ENCODE assay signal across 13 cellular contexts in the genomic region with DNA sequence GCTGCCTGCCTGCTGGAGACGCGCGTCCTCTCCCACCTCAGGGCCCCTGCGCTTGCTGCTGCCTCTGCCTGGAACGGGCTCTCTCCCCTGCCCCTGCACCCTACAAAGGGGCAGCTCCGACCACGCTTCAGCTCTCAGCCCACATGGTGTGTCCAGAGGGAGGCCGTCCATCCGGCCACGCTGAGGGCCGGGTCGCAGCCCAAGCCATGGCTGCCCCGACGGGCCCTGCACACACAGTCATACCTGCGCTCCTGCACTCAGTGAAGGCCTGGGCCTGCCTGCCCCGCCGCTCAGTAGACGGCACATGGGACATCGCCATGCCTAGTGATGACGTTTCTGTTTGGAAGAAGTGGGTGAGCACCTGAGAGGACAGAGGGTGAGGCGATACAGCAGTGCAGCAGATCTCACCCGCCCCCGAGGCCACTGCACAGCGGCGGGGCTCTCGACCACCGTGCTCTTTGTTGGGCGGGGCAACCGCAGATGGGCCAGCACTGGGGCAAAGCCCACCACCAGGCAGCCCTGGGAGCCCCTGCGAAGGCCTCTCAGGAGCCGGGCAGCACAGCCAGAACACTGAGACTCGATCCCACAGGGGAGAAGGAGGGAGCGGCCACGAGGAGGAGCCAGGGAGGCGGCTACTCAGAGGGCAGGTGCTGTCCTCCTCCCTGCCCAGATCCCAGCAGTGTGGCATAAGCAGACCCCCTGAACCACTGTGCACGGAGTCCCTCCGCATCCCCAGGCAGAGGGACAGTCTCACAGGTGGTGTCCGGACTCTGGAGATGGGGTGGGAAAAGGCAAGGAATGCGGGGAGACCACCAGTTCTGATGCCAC.
A peak's percentile ranks its signal among the peaks of the same experiment; 100 is the strongest.
DNase-seq lines count a peak whose midpoint lies in the region; ATAC-seq and TF ChIP-seq lines count a peak whose summit lies in the region.
"Had no signal": no experiment of that assay in that cellular context is flagged by ENCODE, and none has a peak within 500 bp of the region (broad histone marks: within the 10 kb centered on the region; RNA-seq: fewer than 3 reads in every experiment).

No MANE protein-coding gene starts in this region.

- H3K27me3 ChIP-seq in CD4-positive, CD25-positive, alpha-beta regulatory T cell (ENCODE audit: control insufficient read depth, insufficient read depth, low read length), result no peaks in the 10 kb centered on the region
- no peaks in the 10 kb centered on the region for H3K27me3 ChIP-seq in WERI-Rb-1 (ENCODE audit: insufficient read depth, low read depth, severe bottlenecking)
- no peaks in the 10 kb centered on the region for H3K27me3 ChIP-seq in gastroesophageal sphincter
- no peaks in the 10 kb centered on the region for H3K27me3 ChIP-seq in aorta (ENCODE audit: control insufficient read depth in 1 of 2, insufficient read depth in 2 of 2, low read length in 1 of 2)
- H3K27me3 ChIP-seq: heart left ventricle, right lobe of liver had no signal

- TF ChIP-seq EP300 in gastroesophageal sphincter (IDR thresholded peaks at IDR 0.05), result no peak

- no peak for ATAC-seq in CD4-positive, CD25-positive, alpha-beta regulatory T cell (ENCODE audit: low read depth in 2 of 2)
- ATAC-seq in gastroesophageal sphincter, result no peak
- no peak for ATAC-seq in aorta (ENCODE audit: low FRiP score)
- ATAC-seq in GM19328 (IDR thresholded peaks at IDR 0.05; ENCODE audit: unreplicated experiment), result no peak

- H3K9me3 Mint-ChIP-seq in CD4-positive, CD25-positive, alpha-beta regulatory T cell, result peaks cover 0 to 1% (median 0%) of the 10 kb centered on the region in 7 donors
- H3K9me3 Mint-ChIP-seq: T-cell had no signal

- TF ChIP-seq CTCF in WERI-Rb-1 (IDR thresholded peaks at IDR 0.05; ENCODE audit: low read depth, low read length) (peak; percentile 51), gastroesophageal sphincter (IDR thresholded peaks at IDR 0.05) (peak in 2 of 4 experiments; percentile 13 to 41), retinal pigment epithelial cell (conservative IDR thresholded peaks at IDR 0.05; ENCODE audit: low read depth, low read length) (peak; percentile 31)

- no peaks in the 10 kb centered on the region for H3K36me3 ChIP-seq in CD4-positive, CD25-positive, alpha-beta regulatory T cell (ENCODE audit: control insufficient read depth, insufficient read depth, low read length)
- H3K36me3 ChIP-seq in WERI-Rb-1 (peaks cover 10% of the 10 kb centered on the region), gastroesophageal sphincter (no peaks in the 10 kb centered on the region), aorta (ENCODE audit: control insufficient read depth in 1 of 2, insufficient read depth in 2 of 2, low read length in 1 of 2) (no peaks in the 10 kb centered on the region)
- H3K36me3 ChIP-seq: heart left ventricle, right lobe of liver had no signal

- H3K4me1 ChIP-seq in CD4-positive, CD25-positive, alpha-beta regulatory T cell (ENCODE audit: control insufficient read depth, insufficient read depth, low read length, poor library complexity, severe bottlenecking), result peaks cover 29% of the 10 kb centered on the region
- H3K4me1 ChIP-seq in gastroesophageal sphincter (peaks cover 0 to 53% (median 21%) of the 10 kb centered on the region in 3 donors), aorta (ENCODE audit: control insufficient read depth in 1 of 2, insufficient read depth in 2 of 2, low read length in 2 of 2) (no peaks in the 10 kb centered on the region)
- H3K4me1 ChIP-seq: right lobe of liver had no signal

- intact Hi-C loops in aorta (cut with DNase I), result loop anchor here in 1 of 2 donors (5.0 kb wide), 1 partner anchor 54 kb away; no protein-coding TSS in a partner anchor

- H3K27ac Mint-ChIP-seq in CD4-positive, CD25-positive, alpha-beta regulatory T cell, result peak overlapping the region in 2 of 3 donors; percentile 59 to 60

- WGBS in gastroesophageal sphincter (ENCODE audit: low coverage in 1 of 2), 2 donors, result no CpG with 5 or more reads among the region's 39 CpGs
- WGBS in aorta, 2 donors, result 96 to 97% methylated on average over 37 to 39 of the region's 39 CpGs

- TF ChIP-seq POLR2A in gastroesophageal sphincter (IDR thresholded peaks at IDR 0.05), result no peak

- no peak overlapping the region for H3K4me3 ChIP-seq in CD4-positive, CD25-positive, alpha-beta regulatory T cell (ENCODE audit: low read depth, low read length)
- H3K4me3 ChIP-seq in WERI-Rb-1 (ENCODE audit: low read depth, low read length), result no peak overlapping the region
- H3K4me3 ChIP-seq in gastroesophageal sphincter, result no peak overlapping the region
- H3K4me3 ChIP-seq in retinal pigment epithelial cell (ENCODE audit: low read length), result no peak overlapping the region
- no peak overlapping the region for H3K4me3 ChIP-seq in aorta (ENCODE audit: low read length in 2 of 2)
- H3K4me3 ChIP-seq: right lobe of liver had no signal

- H3K4me3 Mint-ChIP-seq in CD4-positive, CD25-positive, alpha-beta regulatory T cell, result no peak overlapping the region

- H3K36me3 Mint-ChIP-seq in CD4-positive, CD25-positive, alpha-beta regulatory T cell, result peaks cover 7% of the 10 kb centered on the region
- H3K36me3 Mint-ChIP-seq: IgD-negative memory B cell had no signal

- peaks cover 16 to 40% (median 21%) of the 10 kb centered on the region in 4 donors for H3K4me1 Mint-ChIP-seq in CD4-positive, CD25-positive, alpha-beta regulatory T cell

- no peak for DNase-seq in CD4-positive, CD25-positive, alpha-beta regulatory T cell
- DNase-seq in WERI-Rb-1 (peak; percentile 45), retinal pigment epithelial cell (ENCODE audit: low read depth) (no peak), anterior cingulate cortex (lab: John Stamatoyannopoulos, UW) (no peak), NCI-H187 (lab: John Stamatoyannopoulos, UW) (no peak), aorta (no peak)
- DNase-seq: COR-L47 had no signal

- no peak overlapping the region for H3K27ac ChIP-seq in CD4-positive, CD25-positive, alpha-beta regulatory T cell (ENCODE audit: insufficient read depth, low read length, poor library complexity, severe bottlenecking)
- peak overlapping the region; percentile 84 for H3K27ac ChIP-seq in WERI-Rb-1
- peak overlapping the region in 3 of 4 donors; percentile 56 to 79 (median 77) for H3K27ac ChIP-seq in gastroesophageal sphincter
- no peak overlapping the region for H3K27ac ChIP-seq in aorta (ENCODE audit: low read depth in 1 of 2, low read length in 2 of 2)
- H3K27ac ChIP-seq: right lobe of liver had no signal

- H3K27me3 Mint-ChIP-seq in CD4-positive, CD25-positive, alpha-beta regulatory T cell, result no peaks in the 10 kb centered on the region
- H3K27me3 Mint-ChIP-seq: IgD-negative memory B cell, T-cell had no signal

- H3K9me3 ChIP-seq in CD4-positive, CD25-positive, alpha-beta regulatory T cell (ENCODE audit: control insufficient read depth in 2 of 2, low read length in 2 of 2), result no peaks in the 10 kb centered on the region
- H3K9me3 ChIP-seq in WERI-Rb-1 (ENCODE audit: severe bottlenecking) (no peaks in the 10 kb centered on the region), gastroesophageal sphincter (no peaks in the 10 kb centered on the region), aorta (ENCODE audit: control insufficient read depth, low read length) (no peaks in the 10 kb centered on the region)
- H3K9me3 ChIP-seq: heart left ventricle, right lobe of liver had no signal

Comparison
In these comparisons a context has a peak if more than half of its experiments do, and no peak if none do; other contexts are left out.
1. H3K27ac ChIP-seq: peak in WERI-Rb-1 (single experiment) and gastroesophageal sphincter (3 of 4); none in CD4-positive, CD25-positive, alpha-beta regulatory T cell (single experiment) and aorta (0 of 2).